ENCODE assay signal across 8 cellular contexts in genomic region chr2:95728878-95729511, GRCh38.
DNase-seq lines count a peak whose midpoint lies in the region; ATAC-seq, FAIRE-seq and TF ChIP-seq lines count a peak whose summit lies in the region.

No MANE protein-coding gene starts in this region.

- H3K4me2 ChIP-seq in H1 (ENCODE audit: insufficient read depth in 1 of 2, low read depth in 2 of 2, low read length in 2 of 2): no peak overlapping the region

- peak; percentile 41 to 43; a peak in 3 of 4 replicates for TF ChIP-seq RAD21 in H1 (IDR thresholded peaks at IDR 0.05 in 1 of 2, conservative IDR thresholded peaks at IDR 0.05 in 1 of 2; ENCODE audit: low read depth in 2 of 2, low read length in 2 of 2)

- no peak for TF ChIP-seq POLR2A in H1 (IDR thresholded peaks at IDR 0.05; ENCODE audit: control extremely low read depth in 1 of 2, low read depth in 2 of 2, low read length in 2 of 2)

- H3K27ac ChIP-seq in H1 (ENCODE audit: low read depth, low read length): no peak overlapping the region
- H3K27ac ChIP-seq in tibial artery: no peak overlapping the region

- no peak overlapping the region for H2AFZ ChIP-seq in H1 (ENCODE audit: low read length)

- FAIRE-seq in GM19239 (lab: Jason Lieb, UNC): peak; percentile 92
- peak; percentile 76 for FAIRE-seq in H1 (lab: Jason Lieb, UNC)

- no peaks in the 10 kb centered on the region for H3K79me2 ChIP-seq in H1 (ENCODE audit: control insufficient read depth in 1 of 2, insufficient read depth in 2 of 2, low read length in 2 of 2)

- H4K5ac ChIP-seq in H1 (ENCODE audit: insufficient read length, low read depth, low read length): no peak overlapping the region

- H3K36me3 Mint-ChIP-seq in T-cell: no peaks in the 10 kb centered on the region
- no peaks in the 10 kb centered on the region for H3K36me3 Mint-ChIP-seq in memory B cell

- no peak overlapping the region for H2BK12ac ChIP-seq in H1 (ENCODE audit: low read depth, low read length)

- no peaks in the 10 kb centered on the region for H3K9me3 Mint-ChIP-seq in T-cell
- H3K9me3 Mint-ChIP-seq in memory B cell: no peaks in the 10 kb centered on the region

- 74% methylated on average over 7 of the region's 7 CpGs; no CpG with 5 or more reads in 1 of the 2 experiments for WGBS in H1 (ENCODE audit: extremely low coverage in 1 of 2, insufficient coverage in 1 of 2, insufficient read length in 1 of 2, insufficient replicate concordance in 2 of 2, low coverage in 1 of 2, low lambda C conversion rate in 2 of 2, missing lambda C conversion rate in 1 of 2), 2 experiments

- no peak overlapping the region for H3K27ac Mint-ChIP-seq in T-cell
- H3K27ac Mint-ChIP-seq in memory B cell: no peak overlapping the region

- no peak overlapping the region for H3K4me3 Mint-ChIP-seq in T-cell
- H3K4me3 Mint-ChIP-seq in memory B cell: no peak overlapping the region

- H3K79me1 ChIP-seq in H1 (ENCODE audit: low read depth, low read length): no peaks in the 10 kb centered on the region

- peak in 2 of 4 experiments; percentile 37 to 49 for ATAC-seq in T-cell (replicated peaks in 1 of 4)
- ATAC-seq in memory B cell (ENCODE audit: low read depth): peak; percentile 47
- ATAC-seq in HG03378 (IDR thresholded peaks at IDR 0.05; ENCODE audit: unreplicated experiment): no peak

- H3K4me3 ChIP-seq in BE2C (ENCODE audit: low read depth, low read length): no peak overlapping the region
- H3K4me3 ChIP-seq in H1 (ENCODE audit: extremely low read depth in 1 of 4, insufficient read depth in 2 of 4, low read depth in 3 of 4, low read length in 4 of 4): no peak overlapping the region
- no peak overlapping the region for H3K4me3 ChIP-seq in tibial artery

- no peak overlapping the region for H4K8ac ChIP-seq in H1 (ENCODE audit: extremely low read depth, insufficient read depth, low read length)

- H2BK120ac ChIP-seq in H1 (replicated peaks; ENCODE audit: low read depth, low read length): no peak overlapping the region

- DNase-seq in BE2C: peak; percentile 26
- DNase-seq in GM19239 (ENCODE audit: insufficient read length, low spot score): peak; percentile 16
- DNase-seq in NCI-H1694 (lab: John Stamatoyannopoulos, UW): peak; percentile 94
- peak in 18 of 34 experiments; percentile 3 to 25 (median 11) for DNase-seq in T-cell
- DNase-seq in H1 (ENCODE audit: low read depth in 1 of 2, low spot score in 2 of 2): peak in 1 of 2 experiments; percentile 54
- DNase-seq in memory B cell (ENCODE audit: low spot score in 2 of 2): peak in 1 of 2 donors; percentile 12
- peak; percentile 65 to 76 for DNase-seq in tibial artery

- no peak overlapping the region for H3K9ac ChIP-seq in H1 (replicated peaks in 1 of 4; ENCODE audit: extremely low read depth in 1 of 4, low read depth in 3 of 4, low read length in 3 of 4)

- no peak overlapping the region for H3K18ac ChIP-seq in H1 (ENCODE audit: extremely low read depth, low read length)

- H3K23me2 ChIP-seq in H1 (ENCODE audit: low read depth, low read length): no peaks in the 10 kb centered on the region

- no peaks in the 10 kb centered on the region for H3K27me3 ChIP-seq in BE2C
- H3K27me3 ChIP-seq in H1 (replicated peaks in 1 of 4; ENCODE audit: control insufficient read depth in 3 of 4, extremely low read depth in 1 of 4, insufficient read depth in 3 of 4, low read length in 3 of 4): no peaks in the 10 kb centered on the region
- peaks cover 0 to 9% of the 10 kb centered on the region in 2 donors for H3K27me3 ChIP-seq in tibial artery

- TF ChIP-seq CTCF in BE2C (IDR thresholded peaks at IDR 0.05; ENCODE audit: low read depth, low read length) (peak; percentile 46), H1 (IDR thresholded peaks at IDR 0.05; ENCODE audit: control extremely low read depth in 1 of 3, insufficient read depth in 1 of 3, low read depth in 1 of 3, low read length in 3 of 3) (no peak), tibial artery (IDR thresholded peaks at IDR 0.05) (peak; percentile 63 to 81)

- H3K4me1 Mint-ChIP-seq in T-cell (no peaks in the 10 kb centered on the region), memory B cell (no peaks in the 10 kb centered on the region)

- H3K56ac ChIP-seq in H1 (replicated peaks; ENCODE audit: insufficient read length, low read depth, low read length): no peak overlapping the region

- no peak overlapping the region for H2BK15ac ChIP-seq in H1 (ENCODE audit: low read length)

- H3K14ac ChIP-seq in H1 (ENCODE audit: insufficient read length): no peak overlapping the region

- TF ChIP-seq EP300 in H1 (IDR thresholded peaks at IDR 0.05; ENCODE audit: borderline replicate concordance in 1 of 2, low read depth in 2 of 2, low read length in 2 of 2): no peak

- H3K27me3 Mint-ChIP-seq in T-cell (peaks cover 11 to 16% of the 10 kb centered on the region in 2 donors), memory B cell (peaks cover 6% of the 10 kb centered on the region)

- H3K4ac ChIP-seq in H1 (replicated peaks; ENCODE audit: insufficient read length, low read depth, low read length): no peak overlapping the region

- intact Hi-C loops in tibial artery (cut with DNase I; ENCODE audit: low total_unique reads): no loop called here

- CTCF ChIA-PET in T-cell (lab: Charles Lee): no interaction called here
- CTCF ChIA-PET in H1 (lab: Charles Lee; ENCODE audit: partially characterized antibody): no interaction called here

- POLR2A ChIA-PET in T-cell (lab: Charles Lee) (no interaction called here), H1 (lab: Charles Lee; ENCODE audit: partially characterized antibody) (no interaction called here)

- no peak overlapping the region for H2BK20ac ChIP-seq in H1 (ENCODE audit: low read length)

- H3K4me1 ChIP-seq in BE2C: no peaks in the 10 kb centered on the region
- no peaks in the 10 kb centered on the region for H3K4me1 ChIP-seq in H1 (replicated peaks in 1 of 4; ENCODE audit: control insufficient read depth in 3 of 4, insufficient read depth in 4 of 4, low read length in 3 of 4)
- H3K4me1 ChIP-seq in tibial artery: no peaks in the 10 kb centered on the region

- no peaks in the 10 kb centered on the region for H3K9me3 ChIP-seq in BE2C
- H3K9me3 ChIP-seq in H1 (ENCODE audit: insufficient read depth in 2 of 2, low read depth in 1 of 2, low read length in 1 of 2): peaks cover 43 to 86% of the 10 kb centered on the region in 2 experiments
- no peaks in the 10 kb centered on the region for H3K9me3 ChIP-seq in tibial artery

- no peak overlapping the region for H4K91ac ChIP-seq in H1 (replicated peaks; ENCODE audit: insufficient read length, low read length)

- no peaks in the 10 kb centered on the region for H3K36me3 ChIP-seq in BE2C
- no peaks in the 10 kb centered on the region for H3K36me3 ChIP-seq in H1 (ENCODE audit: control insufficient read depth in 2 of 4, insufficient read depth in 4 of 4, low read length in 3 of 4)
- H3K36me3 ChIP-seq in tibial artery: no peaks in the 10 kb centered on the region

- no peaks in the 10 kb centered on the region for H4K20me1 ChIP-seq in H1 (replicated peaks in 1 of 2; ENCODE audit: control insufficient read depth in 1 of 2, insufficient read depth in 2 of 2, low read length in 2 of 2)

- no peak overlapping the region for H2AK5ac ChIP-seq in H1 (ENCODE audit: low read depth, low read length)

- no peak overlapping the region for H2BK5ac ChIP-seq in H1 (ENCODE audit: low read depth, low read length)

- H3K23ac ChIP-seq in H1 (ENCODE audit: insufficient read length): no peak overlapping the region

TF ChIP-seq in H1, 55 proteins besides CTCF, POLR2A, EP300 and RAD21 (continues in another document):
- no peak for TF ChIP-seq FOSL1 (IDR thresholded peaks at IDR 0.05; ENCODE audit: insufficient read depth, low read depth, low read length)
- no peak for TF ChIP-seq SP2 (IDR thresholded peaks at IDR 0.05; ENCODE audit: low read length)
- TF ChIP-seq RXRA (IDR thresholded peaks at IDR 0.05; ENCODE audit: insufficient read depth, low read depth, low read length): no peak
- no peak for TF ChIP-seq KDM5A (IDR thresholded peaks at IDR 0.05; ENCODE audit: low read length)
- TF ChIP-seq PHF8 (conservative IDR thresholded peaks at IDR 0.05; ENCODE audit: low read depth, low read length): no peak
- no peak for TF ChIP-seq BACH1 (IDR thresholded peaks at IDR 0.05; ENCODE audit: low read length)
- no peak for TF ChIP-seq TAF1 (IDR thresholded peaks at IDR 0.05; ENCODE audit: low read depth, low read length)

Comparison
In these comparisons a context has a peak if more than half of its experiments do, and no peak if none do; other contexts are left out.
1. CTCF ChIP-seq: peak in BE2C (single experiment) and tibial artery (2 of 2); none in H1 (0 of 3).